ENCODE assay signal across 9 cellular contexts in the genomic region with DNA sequence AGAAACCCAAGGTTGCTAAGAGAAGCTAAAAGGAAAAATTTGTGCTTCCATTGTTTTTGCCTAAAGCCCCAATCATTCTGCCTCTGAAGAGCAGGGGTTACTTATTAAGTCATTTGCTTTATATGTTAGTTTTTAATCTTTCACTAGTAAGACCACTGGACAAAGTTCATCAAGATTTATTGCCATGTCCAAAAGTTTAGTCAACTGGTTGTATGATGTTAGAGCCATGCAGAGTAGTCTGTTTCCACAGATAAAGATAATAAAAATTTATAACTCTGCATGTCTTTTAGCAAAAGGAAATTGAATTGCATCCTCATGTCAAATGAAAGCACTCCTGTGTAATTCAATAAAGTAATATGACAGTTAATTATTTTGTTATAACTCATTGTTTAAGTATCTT.
"Had no signal": no experiment of that assay in that cellular context is flagged by ENCODE, and none has a peak within 500 bp of the region (broad histone marks: within the 10 kb centered on the region; RNA-seq: fewer than 3 reads in every experiment).

No MANE protein-coding gene starts in this region.

- H3K4me3 ChIP-seq: GM23338, K562 had no signal

- H3K4me2 ChIP-seq: GM23338 had no signal

- H3K9me3 Mint-ChIP-seq: GM23338, H9 had no signal

- DNase-seq: H9, HCEC 1CT, IMR-90 had no signal

- H3K27ac Mint-ChIP-seq: GM23338, H9 had no signal

- H3K4me3 Mint-ChIP-seq: GM23338, H9 had no signal

- H3K4me1 Mint-ChIP-seq: GM23338 had no signal

- H3K27ac ChIP-seq: HL-60 had no signal

- FAIRE-seq: H1, H54, HepG2, K562 had no signal

- H2AFZ ChIP-seq: GM23338 had no signal
